ENCODE assay signal across 9 cellular contexts in genomic region chr3:111595239-111595638, GRCh38. TPM values are rescaled to one million over a fixed set of nuclear protein-coding genes. Genes with fewer than 3 reads are reported as not detected.
DNase-seq lines count a peak whose midpoint lies in the region; ATAC-seq and TF ChIP-seq lines count a peak whose summit lies in the region.
"Had no signal": no experiment of that assay in that cellular context is flagged by ENCODE, and none has a peak within 500 bp of the region (broad histone marks: within the 10 kb centered on the region; RNA-seq: fewer than 3 reads in every experiment).

ZBED2 (minus strand) TSS chr3:111595346; CDS start chr3:111594201, 1,145 bp downstream.

- DNase-seq in MCF 10A (ENCODE audit: unreplicated experiment) = peak; percentile 79
- no peak for DNase-seq in breast epithelium (ENCODE audit: low spot score in 2 of 2)
- DNase-seq in mammary epithelial cell = peak; percentile 98
- DNase-seq in type B pancreatic cell (ENCODE audit: extremely low spot score, unreplicated experiment) = no peak
- DNase-seq in AML-193 (lab: John Stamatoyannopoulos, UW) = no peak
- DNase-seq in right lobe of liver = no peak

- H3K36me3 Mint-ChIP-seq in MCF 10A (ENCODE audit: insufficient read depth, unreplicated experiment) = no peaks in the 10 kb centered on the region
- H3K36me3 Mint-ChIP-seq in type B pancreatic cell = no peaks in the 10 kb centered on the region

- H3K9ac ChIP-seq in mammary epithelial cell (ENCODE audit: insufficient read depth, low read length) = peak within 1 kb of the TSS; percentile 93

- H3K4me1 Mint-ChIP-seq in MCF 10A (ENCODE audit: insufficient read depth, unreplicated experiment) (peaks cover 60% of the 10 kb centered on the region), type B pancreatic cell (ENCODE audit: unreplicated experiment) (no peaks in the 10 kb centered on the region)

- H3K4me3 Mint-ChIP-seq in MCF 10A (ENCODE audit: unreplicated experiment) (peak within 1 kb of the TSS; percentile 64), type B pancreatic cell (peak within 1 kb of the TSS; percentile 75)

- no peaks in the 10 kb centered on the region for H3K27me3 ChIP-seq in breast epithelium
- no peaks in the 10 kb centered on the region for H3K27me3 ChIP-seq in mammary epithelial cell (ENCODE audit: insufficient read depth, low read length)
- no peaks in the 10 kb centered on the region for H3K27me3 ChIP-seq in right lobe of liver

- H2AFZ ChIP-seq in mammary epithelial cell (ENCODE audit: low read depth, low read length) = no peak within 1 kb of the TSS

- H3K27ac Mint-ChIP-seq in MCF 10A (ENCODE audit: low read depth, unreplicated experiment) (peak within 1 kb of the TSS; percentile 82), type B pancreatic cell (peak within 1 kb of the TSS; percentile 80)

- ATAC-seq in HG03097 (IDR thresholded peaks at IDR 0.05; ENCODE audit: low FRiP score, unreplicated experiment) (peak; percentile 37), HG03025 (IDR thresholded peaks at IDR 0.05; ENCODE audit: low FRiP score, unreplicated experiment) (no peak), right lobe of liver (no peak)
- ATAC-seq: Right ventricle myocardium inferior had no signal

- 0% methylated on average over 2 of the region's 2 CpGs for WGBS in mammary epithelial cell (ENCODE audit: low coverage, missing lambda C conversion rate)
- WGBS in right lobe of liver (ENCODE audit: insufficient coverage, low coverage, low lambda C conversion rate, missing lambda C conversion rate) = 81% methylated on average over 2 of the region's 2 CpGs

- in situ Hi-C loops in mammary epithelial cell (cut with MboI; ENCODE audit: low sequenced_read_pairs in 2 of 2) = loop anchor here in 1 of 2 donors (25.0 kb wide), 1 partner anchor 267 kb away; the partner anchor contains the start of gene PHLDB2

- H3K27ac ChIP-seq in breast epithelium (no peak within 1 kb of the TSS), mammary epithelial cell (ENCODE audit: insufficient read depth, low read depth, low read length) (peak within 1 kb of the TSS; percentile 96), right lobe of liver (no peak within 1 kb of the TSS)

- H3K79me2 ChIP-seq in mammary epithelial cell (ENCODE audit: insufficient read depth, low read length) = peaks cover 39% of the 10 kb centered on the region

- H3K27me3 Mint-ChIP-seq in MCF 10A (ENCODE audit: insufficient read depth, unreplicated experiment) (no peaks in the 10 kb centered on the region), type B pancreatic cell (no peaks in the 10 kb centered on the region)

- BruUV-seq in MCF 10A (replicated peaks; lab: Mats Ljungman, UMichigan) (no TSS peak), mammary epithelial cell (replicated peaks; lab: Mats Ljungman, UMichigan) (no TSS peak)

- TF ChIP-seq CTCF in MCF 10A (IDR thresholded peaks at IDR 0.05; ENCODE audit: unreplicated experiment) = no peak
- TF ChIP-seq CTCF in breast epithelium (IDR thresholded peaks at IDR 0.05) = no peak
- no peak for TF ChIP-seq CTCF in mammary epithelial cell (conservative IDR thresholded peaks at IDR 0.05 in 1 of 2, IDR thresholded peaks at IDR 0.05 in 1 of 2; ENCODE audit: extremely low read depth in 1 of 2, insufficient read depth in 1 of 2, low read depth in 1 of 2, low read length in 2 of 2)
- TF ChIP-seq CTCF in type B pancreatic cell (conservative IDR thresholded peaks at IDR 0.05) = no peak
- TF ChIP-seq CTCF in right lobe of liver (IDR thresholded peaks at IDR 0.05) = no peak

- no peaks in the 10 kb centered on the region for H3K4me1 ChIP-seq in breast epithelium
- peaks cover 42% of the 10 kb centered on the region for H3K4me1 ChIP-seq in mammary epithelial cell (ENCODE audit: insufficient read depth, low read length)
- no peaks in the 10 kb centered on the region for H3K4me1 ChIP-seq in right lobe of liver

- no peaks in the 10 kb centered on the region for H3K9me3 Mint-ChIP-seq in MCF 10A (ENCODE audit: unreplicated experiment)
- no peaks in the 10 kb centered on the region for H3K9me3 Mint-ChIP-seq in type B pancreatic cell

- H3K9me3 ChIP-seq in breast epithelium (no peaks in the 10 kb centered on the region), mammary epithelial cell (replicated peaks; ENCODE audit: insufficient read depth, low read length) (no peaks in the 10 kb centered on the region), right lobe of liver (no peaks in the 10 kb centered on the region)

- dilution Hi-C loops in mammary epithelial cell (cut with HindIII; ENCODE audit: low sequenced_read_pairs) = loop anchor here (25.0 kb wide), 1 partner anchor 342 kb away; no protein-coding TSS in a partner anchor

- intact Hi-C loops in MCF 10A (cut with micrococcal nuclease) = no loop called here
- intact Hi-C loops in breast epithelium (cut with DNase I; ENCODE audit: low total_unique reads) = no loop called here
- intact Hi-C loops in mammary epithelial cell (cut with micrococcal nuclease) = loop anchor here (1.0 kb wide), 2 partner anchors 13 to 17 kb away; no protein-coding TSS in a partner anchor
- intact Hi-C loops in right lobe of liver (cut with DNase I) = no loop called here

- H3K36me3 ChIP-seq in breast epithelium (no peaks in the 10 kb centered on the region), mammary epithelial cell (ENCODE audit: insufficient read depth, low read length) (no peaks in the 10 kb centered on the region), right lobe of liver (no peaks in the 10 kb centered on the region)

- CTCF ChIA-PET in MCF 10A (lab: Yijun Ruan, JAX) = interaction anchor here (0.8 to 3.2 kb wide), 7 partner anchors 10 to 395 kb away, joined by 3 to 18 read pairs (median 6); no protein-coding TSS in a partner anchor
- CTCF ChIA-PET in mammary epithelial cell (lab: Charles Lee; ENCODE audit: low non-redundant PET) = no interaction called here

- no peaks in the 10 kb centered on the region for H4K20me1 ChIP-seq in mammary epithelial cell (ENCODE audit: insufficient read depth, low read length)

- TF ChIP-seq POLR2A in breast epithelium (IDR thresholded peaks at IDR 0.05) = no peak
- TF ChIP-seq POLR2A in right lobe of liver (IDR thresholded peaks at IDR 0.05) = no peak

- no peak within 1 kb of the TSS for H3K4me3 ChIP-seq in breast epithelium
- H3K4me3 ChIP-seq in mammary epithelial cell (replicated peaks in 1 of 3; ENCODE audit: insufficient read depth in 1 of 3, low read depth in 2 of 3, low read length in 3 of 3) = peak within 1 kb of the TSS; percentile 24 to 71 (median 69)
- no peak within 1 kb of the TSS for H3K4me3 ChIP-seq in right lobe of liver

- POLR2A ChIA-PET in MCF 10A (lab: Yijun Ruan, JAX) = interaction anchor here (1.1 to 4.8 kb wide), 10 partner anchors 10 to 384 kb away, joined by 3 to 51 read pairs (median 6); partner anchors contain the start of gene ABHD10

- H3K4me2 ChIP-seq in mammary epithelial cell (ENCODE audit: insufficient read depth, low read depth, low read length) = peak within 1 kb of the TSS; percentile 99

RNA-seq across cellular contexts. Expression of gene ZBED2, which starts in this region (rescaled TPM):
- 6.5 and 19.0 TPM in 2 replicates for total RNA-seq in MCF 10A (2022)
- not detected for total RNA-seq in breast epithelium
- 10 to 100 TPM in 1 of 2 donors, 1 to 10 TPM in 1; 3.2 to 85.7 TPM for total RNA-seq in mammary epithelial cell
- polyA plus RNA-seq in mammary epithelial cell = 42.6 TPM
- 44.8 TPM for polyA minus RNA-seq in mammary epithelial cell
- total RNA-seq in type B pancreatic cell (ENCODE audit: low replicate concordance) = 2.2 and 3.3 TPM in 2 replicates
- not detected for total RNA-seq in right lobe of liver
- total RNA-seq: Right ventricle myocardium inferior had no signal

Comparison
In these comparisons a context has a peak if more than half of its experiments do, and no peak if none do; other contexts are left out.
1. DNase-seq: peak in MCF 10A (single experiment) and mammary epithelial cell (single experiment); none in breast epithelium (0 of 2), type B pancreatic cell (single experiment), AML-193 (0 of 2) and right lobe of liver (0 of 3).
2. H3K4me3 ChIP-seq: peak in mammary epithelial cell (3 of 3); none in breast epithelium (0 of 3) and right lobe of liver (0 of 3).